21 cellular contexts compared by ENCODE assay signal in the genomic region with DNA sequence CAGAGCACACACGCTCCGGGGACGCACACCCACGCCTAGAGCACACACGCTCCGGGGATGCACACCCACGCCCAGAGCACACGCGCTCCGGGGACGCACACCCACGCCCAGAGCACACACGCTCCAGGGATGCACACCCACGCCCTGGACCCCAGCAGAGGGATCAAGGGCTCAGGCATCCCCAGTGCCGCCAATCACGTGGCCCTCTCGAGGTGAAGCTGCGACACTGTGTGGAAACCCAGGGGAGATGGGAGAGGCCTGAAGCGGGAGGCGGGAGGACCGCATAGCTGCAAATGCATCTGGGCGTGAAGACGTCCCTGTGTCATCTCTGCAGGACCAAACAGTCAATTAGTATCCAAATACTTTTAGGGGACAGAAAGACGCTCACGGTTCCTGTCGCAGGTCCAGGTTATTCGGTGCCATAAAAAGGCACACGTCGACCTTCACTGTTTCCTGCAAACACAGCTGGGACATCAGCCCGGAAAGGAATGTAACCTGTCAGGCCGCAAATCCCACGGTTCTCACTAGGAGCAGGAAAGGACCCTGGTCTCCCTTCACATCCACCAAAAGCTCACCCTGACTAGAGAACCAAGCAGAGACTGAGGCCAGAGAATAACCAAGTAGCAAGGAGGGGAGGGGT. TPM values are rescaled to one million over a fixed set of nuclear protein-coding genes. Genes with fewer than 3 reads are reported as not detected.
DNase-seq lines count a peak whose midpoint lies in the region; ATAC-seq and TF ChIP-seq lines count a peak whose summit lies in the region.
"Had no signal": no experiment of that assay in that cellular context is flagged by ENCODE, and none has a peak within 500 bp of the region (broad histone marks: within the 10 kb centered on the region; RNA-seq: fewer than 3 reads in every experiment).

No MANE protein-coding gene starts in this region.

- peak; percentile 41 for DNase-seq in activated effector memory CD4-positive, alpha-beta T cell treated with anti-CD3 and anti-CD28 coated beads, Interleukin-2, amount 50 U/mL, for 16 hours
- DNase-seq in activated effector memory CD4-positive, alpha-beta T cell treated with Interleukin-2 at 50 U/mL for 16 hours = no peak
- peak; percentile 9 for DNase-seq in WERI-Rb-1
- peak; percentile 35 for DNase-seq in left lobe of liver (ENCODE audit: low spot score)
- DNase-seq in suprapubic skin (ENCODE audit: low spot score in 2 of 2) = peak; percentile 57 to 75
- no peak for DNase-seq in DMS 273 (lab: John Stamatoyannopoulos, UW; ENCODE audit: unreplicated experiment)
- DNase-seq in stimulated activated CD4-positive, alpha-beta T cell treated with anti-CD3 and anti-CD28 coated beads, Interleukin-1b, Interleukin-23, amount 100 ng/mL, for 48 hours = no peak
- DNase-seq: activated CD4-positive, alpha-beta T cell treated with anti-CD3 and anti-CD28 coated beads, Interleukin-2, amount 50 U/mL, for 4 hours; activated gamma-delta T cell; amygdala; Calu3; central memory CD4-positive, alpha-beta T cell; HFFc6; NCI-H1092 treated with DMSO at 0.1 percent for 48 hours; NCI-H2029 treated with DMSO at 0.1 percent for 48 hours; PC-3; stimulated activated naive CD8-positive, alpha-beta T cell treated with anti-CD3 and anti-CD28 coated beads, Interleukin-15, amount 100 ng/mL, for 72 hours; trophoblast cell had no signal

- no peak overlapping the region for H3K4me3 ChIP-seq in WERI-Rb-1 (ENCODE audit: low read depth, low read length)
- no peak overlapping the region for H3K4me3 ChIP-seq in suprapubic skin
- H3K4me3 ChIP-seq: A549 had no signal

- TF ChIP-seq POLR2A in suprapubic skin (IDR thresholded peaks at IDR 0.05) = no peak

- H3K9me3 ChIP-seq in WERI-Rb-1 (ENCODE audit: severe bottlenecking) = no peaks in the 10 kb centered on the region
- H3K9me3 ChIP-seq in suprapubic skin = no peaks in the 10 kb centered on the region
- H3K9me3 ChIP-seq: A549 had no signal

- TF ChIP-seq EP300 in suprapubic skin (IDR thresholded peaks at IDR 0.05) = no peak

- H3K27me3 ChIP-seq in WERI-Rb-1 (ENCODE audit: insufficient read depth, low read depth, severe bottlenecking) (no peaks in the 10 kb centered on the region), suprapubic skin (no peaks in the 10 kb centered on the region)

- H3K27ac ChIP-seq in WERI-Rb-1 = no peak overlapping the region
- peak overlapping the region; percentile 35 for H3K27ac ChIP-seq in suprapubic skin
- H3K27ac ChIP-seq: A549, epithelial cell of prostate had no signal

- H3K36me3 ChIP-seq in WERI-Rb-1 (peaks cover 49% of the 10 kb centered on the region), suprapubic skin (no peaks in the 10 kb centered on the region)

- H3K4me1 ChIP-seq in suprapubic skin = peaks cover 16% of the 10 kb centered on the region
- H3K4me1 ChIP-seq: A549 had no signal

- WGBS in suprapubic skin = 85% methylated on average over 31 of the region's 32 CpGs

- ATAC-seq in left lobe of liver (no peak), GM18909 (IDR thresholded peaks at IDR 0.05; ENCODE audit: poor library complexity, unreplicated experiment) (no peak)
- ATAC-seq: A549; PC-3; stimulated activated naive CD8-positive, alpha-beta T cell treated with anti-CD3 and anti-CD28 coated beads, Interleukin-15, amount 100 ng/mL, for 72 hours had no signal

- no peak for TF ChIP-seq CTCF in WERI-Rb-1 (IDR thresholded peaks at IDR 0.05; ENCODE audit: low read depth, low read length)
- TF ChIP-seq CTCF in suprapubic skin (IDR thresholded peaks at IDR 0.05) = no peak

RNA-seq across cellular contexts. Expression of gene TBC1D16, which starts 56.4 kb away (rescaled TPM):
- total RNA-seq in left lobe of liver = 16.4 TPM
- total RNA-seq in suprapubic skin = 10 to 100 TPM; 18.6 to 33.6 (median 22.7) TPM

RNA-seq across cellular contexts. Expression of gene CCDC40, which starts 57.1 kb away (rescaled TPM):
- 6.8 TPM for total RNA-seq in left lobe of liver
- total RNA-seq in suprapubic skin = 1 to 10 TPM; 1.2 to 4.4 (median 2.9) TPM

Comparison
In these comparisons a context has a peak if more than half of its experiments do, and no peak if none do; other contexts are left out.
1. DNase-seq: peak in activated effector memory CD4-positive, alpha-beta T cell treated with anti-CD3 and anti-CD28 coated beads, Interleukin-2, amount 50 U/mL, for 16 hours (single experiment), WERI-Rb-1 (single experiment), left lobe of liver (single experiment) and suprapubic skin (2 of 2); none in activated effector memory CD4-positive, alpha-beta T cell treated with Interleukin-2 at 50 U/mL for 16 hours (single experiment), DMS 273 (single experiment) and stimulated activated CD4-positive, alpha-beta T cell treated with anti-CD3 and anti-CD28 coated beads, Interleukin-1b, Interleukin-23, amount 100 ng/mL, for 48 hours (single experiment).